2 cellular contexts compared by ENCODE assay signal in the genomic region with DNA sequence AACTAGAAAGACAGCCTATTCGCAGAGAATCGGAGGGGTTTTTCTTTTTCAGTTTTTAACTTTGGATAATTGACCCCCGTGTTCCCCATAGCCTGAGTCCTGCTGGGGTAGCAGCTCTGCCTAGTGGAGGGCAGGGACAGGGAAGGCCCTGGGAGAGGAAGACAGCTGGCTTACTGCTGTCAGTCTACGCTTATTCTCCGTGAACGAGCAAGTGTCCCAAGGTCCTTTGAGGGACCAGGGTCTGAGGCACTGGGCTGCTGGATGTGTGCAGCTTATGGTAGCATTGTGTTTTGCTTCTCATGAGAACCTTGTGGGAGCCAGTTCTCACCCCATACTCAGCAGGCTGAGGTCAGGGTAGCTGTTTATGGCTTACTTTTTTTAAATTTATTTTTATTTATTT.
TF ChIP-seq lines count a peak whose summit lies in the region.

No MANE protein-coding gene starts in this region.

TF ChIP-seq in IMR-90, 13 proteins besides CTCF, POLR2A, EP300 and RAD21:
- TF ChIP-seq MAFK (IDR thresholded peaks at IDR 0.05; ENCODE audit: low read depth, low read length) (no peak), ELK1 (IDR thresholded peaks at IDR 0.05; ENCODE audit: borderline replicate concordance, low read depth, low read length) (no peak), FOS (IDR thresholded peaks at IDR 0.05; ENCODE audit: low read depth, low read length) (no peak), CHD1 (IDR thresholded peaks at IDR 0.05; ENCODE audit: low read depth, low read length) (no peak), NFE2L2 (IDR thresholded peaks at IDR 0.05; ENCODE audit: low read depth, low read length) (no peak), BHLHE40 (IDR thresholded peaks at IDR 0.05; ENCODE audit: low read depth, low read length) (no peak), RCOR1 (IDR thresholded peaks at IDR 0.05; ENCODE audit: insufficient replicate concordance, low read length) (no peak), SMC3 (IDR thresholded peaks at IDR 0.05; ENCODE audit: low read depth, low read length) (no peak), CEBPB (IDR thresholded peaks at IDR 0.05; ENCODE audit: low read depth, low read length) (no peak), MXI1 (IDR thresholded peaks at IDR 0.05; ENCODE audit: borderline replicate concordance, low read depth, low read length) (no peak)

TF ChIP-seq in GM12878, 131 proteins besides CTCF, POLR2A, EP300 and RAD21:
- no peak for TF ChIP-seq RFX5 (IDR thresholded peaks at IDR 0.05; ENCODE audit: low read depth, low read length)
- TF ChIP-seq, protein P1, sequence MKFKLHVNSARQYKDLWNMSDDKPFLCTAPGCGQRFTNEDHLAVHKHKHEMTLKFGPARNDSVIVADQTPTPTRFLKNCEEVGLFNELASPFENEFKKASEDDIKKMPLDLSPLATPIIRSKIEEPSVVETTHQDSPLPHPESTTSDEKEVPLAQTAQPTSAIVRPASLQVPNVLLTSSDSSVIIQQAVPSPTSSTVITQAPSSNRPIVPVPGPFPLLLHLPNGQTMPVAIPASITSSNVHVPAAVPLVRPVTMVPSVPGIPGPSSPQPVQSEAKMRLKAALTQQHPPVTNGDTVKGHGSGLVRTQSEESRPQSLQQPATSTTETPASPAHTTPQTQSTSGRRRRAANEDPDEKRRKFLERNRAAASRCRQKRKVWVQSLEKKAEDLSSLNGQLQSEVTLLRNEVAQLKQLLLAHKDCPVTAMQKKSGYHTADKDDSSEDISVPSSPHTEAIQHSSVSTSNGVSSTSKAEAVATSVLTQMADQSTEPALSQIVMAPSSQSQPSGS (IDR thresholded peaks at IDR 0.05; ENCODE audit: low read length), result no peak
- no peak for TF ChIP-seq SMC3 (IDR thresholded peaks at IDR 0.05; ENCODE audit: borderline replicate concordance, low read length)
- TF ChIP-seq SREBF2 (IDR thresholded peaks at IDR 0.05; ENCODE audit: low read length), result no peak
- TF ChIP-seq EGR1 (IDR thresholded peaks at IDR 0.05; ENCODE audit: borderline replicate concordance in 1 of 2, low read depth in 2 of 2, low read length in 2 of 2), result no peak
- TF ChIP-seq GATAD2B (conservative IDR thresholded peaks at IDR 0.05; ENCODE audit: low read depth), result no peak
- no peak for TF ChIP-seq RBBP5 (conservative IDR thresholded peaks at IDR 0.05)
- TF ChIP-seq ATF3 (IDR thresholded peaks at IDR 0.05; ENCODE audit: borderline replicate concordance, extremely low read depth, low read depth, low read length), result no peak
- TF ChIP-seq FOXK2 (IDR thresholded peaks at IDR 0.05), result no peak
- TF ChIP-seq NKRF (conservative IDR thresholded peaks at IDR 0.05), result no peak
- TF ChIP-seq, protein P2, sequence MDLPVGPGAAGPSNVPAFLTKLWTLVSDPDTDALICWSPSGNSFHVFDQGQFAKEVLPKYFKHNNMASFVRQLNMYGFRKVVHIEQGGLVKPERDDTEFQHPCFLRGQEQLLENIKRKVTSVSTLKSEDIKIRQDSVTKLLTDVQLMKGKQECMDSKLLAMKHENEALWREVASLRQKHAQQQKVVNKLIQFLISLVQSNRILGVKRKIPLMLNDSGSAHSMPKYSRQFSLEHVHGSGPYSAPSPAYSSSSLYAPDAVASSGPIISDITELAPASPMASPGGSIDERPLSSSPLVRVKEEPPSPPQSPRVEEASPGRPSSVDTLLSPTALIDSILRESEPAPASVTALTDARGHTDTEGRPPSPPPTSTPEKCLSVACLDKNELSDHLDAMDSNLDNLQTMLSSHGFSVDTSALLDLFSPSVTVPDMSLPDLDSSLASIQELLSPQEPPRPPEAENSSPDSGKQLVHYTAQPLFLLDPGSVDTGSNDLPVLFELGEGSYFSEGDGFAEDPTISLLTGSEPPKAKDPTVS (IDR thresholded peaks at IDR 0.05; ENCODE audit: low read depth, low read length), result no peak
- no peak for TF ChIP-seq TCF12 (IDR thresholded peaks at IDR 0.05; ENCODE audit: low read depth, low read length)
- TF ChIP-seq, protein P3, sequence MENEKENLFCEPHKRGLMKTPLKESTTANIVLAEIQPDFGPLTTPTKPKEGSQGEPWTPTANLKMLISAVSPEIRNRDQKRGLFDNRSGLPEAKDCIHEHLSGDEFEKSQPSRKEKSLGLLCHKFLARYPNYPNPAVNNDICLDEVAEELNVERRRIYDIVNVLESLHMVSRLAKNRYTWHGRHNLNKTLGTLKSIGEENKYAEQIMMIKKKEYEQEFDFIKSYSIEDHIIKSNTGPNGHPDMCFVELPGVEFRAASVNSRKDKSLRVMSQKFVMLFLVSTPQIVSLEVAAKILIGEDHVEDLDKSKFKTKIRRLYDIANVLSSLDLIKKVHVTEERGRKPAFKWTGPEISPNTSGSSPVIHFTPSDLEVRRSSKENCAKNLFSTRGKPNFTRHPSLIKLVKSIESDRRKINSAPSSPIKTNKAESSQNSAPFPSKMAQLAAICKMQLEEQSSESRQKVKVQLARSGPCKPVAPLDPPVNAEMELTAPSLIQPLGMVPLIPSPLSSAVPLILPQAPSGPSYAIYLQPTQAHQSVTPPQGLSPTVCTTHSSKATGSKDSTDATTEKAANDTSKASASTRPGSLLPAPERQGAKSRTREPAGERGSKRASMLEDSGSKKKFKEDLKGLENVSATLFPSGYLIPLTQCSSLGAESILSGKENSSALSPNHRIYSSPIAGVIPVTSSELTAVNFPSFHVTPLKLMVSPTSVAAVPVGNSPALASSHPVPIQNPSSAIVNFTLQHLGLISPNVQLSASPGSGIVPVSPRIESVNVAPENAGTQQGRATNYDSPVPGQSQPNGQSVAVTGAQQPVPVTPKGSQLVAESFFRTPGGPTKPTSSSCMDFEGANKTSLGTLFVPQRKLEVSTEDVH (IDR thresholded peaks at IDR 0.05; ENCODE audit: low read depth, partially characterized antibody), result no peak
- TF ChIP-seq CREM (IDR thresholded peaks at IDR 0.05; ENCODE audit: low read depth), result no peak
- no peak for TF ChIP-seq CEBPB (IDR thresholded peaks at IDR 0.05; ENCODE audit: borderline replicate concordance in 1 of 2, low read depth in 2 of 2, low read length in 2 of 2)
- TF ChIP-seq BRCA1 (IDR thresholded peaks at IDR 0.05; ENCODE audit: low read depth, low read length), result no peak
- TF ChIP-seq PML (IDR thresholded peaks at IDR 0.05; ENCODE audit: low read length), result no peak
- TF ChIP-seq STAT3 (IDR thresholded peaks at IDR 0.05; ENCODE audit: low read depth, low read length), result no peak
